14 cellular contexts compared by ENCODE assay signal in genomic region chr1:198880397-198880796, GRCh38.
DNase-seq lines count a peak whose midpoint lies in the region; ATAC-seq and TF ChIP-seq lines count a peak whose summit lies in the region.
"Had no signal": no experiment of that assay in that cellular context is flagged by ENCODE, and none has a peak within 500 bp of the region (broad histone marks: within the 10 kb centered on the region; RNA-seq: fewer than 3 reads in every experiment).

No MANE protein-coding gene starts in this region.

- peaks cover 32% of the 10 kb centered on the region for H3K4me1 Mint-ChIP-seq in activated naive CD8-positive, alpha-beta T cell treated with anti-CD3 and anti-CD28 coated beads for 36 hours

- no peaks in the 10 kb centered on the region for H3K27me3 Mint-ChIP-seq in activated naive CD8-positive, alpha-beta T cell treated with anti-CD3 and anti-CD28 coated beads for 36 hours

- peak overlapping the region; percentile 84 for H3K27ac Mint-ChIP-seq in activated naive CD8-positive, alpha-beta T cell treated with anti-CD3 and anti-CD28 coated beads for 36 hours

- H3K9me3 Mint-ChIP-seq in activated naive CD8-positive, alpha-beta T cell treated with anti-CD3 and anti-CD28 coated beads for 36 hours: peaks cover 4% of the 10 kb centered on the region

- H3K27ac ChIP-seq in A673 (ENCODE audit: low read depth, low read length, poor library complexity, severe bottlenecking): peak overlapping the region; percentile 71
- H3K27ac ChIP-seq in foreskin keratinocyte: peak overlapping the region; percentile 0
- H3K27ac ChIP-seq: C4-2B, psoas muscle had no signal

- intact Hi-C loops in A673 (cut with micrococcal nuclease; ENCODE audit: unreplicated experiment): no loop called here

- H3K27me3 ChIP-seq in A673 (replicated peaks; ENCODE audit: insufficient read depth, low read depth, low read length, poor library complexity): no peaks in the 10 kb centered on the region
- no peaks in the 10 kb centered on the region for H3K27me3 ChIP-seq in foreskin keratinocyte
- H3K27me3 ChIP-seq in HAP-1 (ENCODE audit: low read depth): no peaks in the 10 kb centered on the region
- H3K27me3 ChIP-seq: stomach had no signal

- no peak for ATAC-seq in foreskin keratinocyte

- no TSS peak for BruUV-seq in A673 (replicated peaks; lab: Mats Ljungman, UMichigan)

- no peak for TF ChIP-seq CTCF in A673 (conservative IDR thresholded peaks at IDR 0.05; ENCODE audit: low read depth, low read length)
- TF ChIP-seq CTCF in foreskin keratinocyte (conservative IDR thresholded peaks at IDR 0.05): no peak

- peaks cover 28% of the 10 kb centered on the region for H3K36me3 Mint-ChIP-seq in activated naive CD8-positive, alpha-beta T cell treated with anti-CD3 and anti-CD28 coated beads for 36 hours

- no peak overlapping the region for H3K4me3 Mint-ChIP-seq in activated naive CD8-positive, alpha-beta T cell treated with anti-CD3 and anti-CD28 coated beads for 36 hours
- H3K4me3 Mint-ChIP-seq: mesothelial cell of epicardium had no signal

- H3K9me3 ChIP-seq in A673 (ENCODE audit: low read depth, low read length, poor library complexity, severe bottlenecking): no peaks in the 10 kb centered on the region
- H3K9me3 ChIP-seq in HAP-1: no peaks in the 10 kb centered on the region
- H3K9me3 ChIP-seq: psoas muscle, stomach had no signal

- POLR2A ChIA-PET in A673 (lab: Charles Lee; ENCODE audit: low non-redundant PET): no interaction called here

- CTCF ChIA-PET in A673 (lab: Charles Lee): no interaction called here

- H3K4me3 ChIP-seq in A673 (ENCODE audit: low read depth, low read length, poor library complexity, severe bottlenecking) (no peak overlapping the region), HAP-1 (no peak overlapping the region)
- H3K4me3 ChIP-seq: psoas muscle, stomach had no signal

- H3K4me1 ChIP-seq in A673 (ENCODE audit: insufficient read depth, low read length, poor library complexity, severe bottlenecking): peaks cover 55% of the 10 kb centered on the region
- H3K4me1 ChIP-seq in foreskin keratinocyte: peaks cover 28% of the 10 kb centered on the region
- H3K4me1 ChIP-seq in HAP-1: peaks cover 8% of the 10 kb centered on the region
- H3K4me1 ChIP-seq: psoas muscle, stomach had no signal

- in situ Hi-C loops in HAP-1 (cut with MboI; ENCODE audit: low sequenced_read_pairs): no loop called here

- DNase-seq in A673 (ENCODE audit: low spot score): no peak
- DNase-seq in HCEC 1CT: peak; percentile 68
- no peak for DNase-seq in activated naive CD8-positive, alpha-beta T cell treated with anti-CD3 and anti-CD28 coated beads for 36 hours
- no peak for DNase-seq in foreskin keratinocyte
- DNase-seq in activated effector memory CD4-positive, alpha-beta T cell treated with anti-CD3 and anti-CD28 coated beads, Interleukin-2, amount 50 U/mL, for 16 hours: no peak
- DNase-seq in NCI-H1694 (lab: John Stamatoyannopoulos, UW): no peak
- no peak for DNase-seq in HAP-1 (ENCODE audit: low spot score in 2 of 2)
- DNase-seq in NCI-H69 (lab: John Stamatoyannopoulos, UW): no peak
- DNase-seq: activated CD4-positive, alpha-beta T cell treated with anti-CD3 and anti-CD28 coated beads for 1 hour; psoas muscle; stomach; T-helper 1 cell had no signal

- H3K36me3 ChIP-seq in A673 (ENCODE audit: insufficient read depth, low read length, poor library complexity, severe bottlenecking) (peaks cover 50% of the 10 kb centered on the region), HAP-1 (replicated peaks) (peaks cover 3% of the 10 kb centered on the region; the same call in 1 of the 2 replicates)
- H3K36me3 ChIP-seq: stomach had no signal
